Comparison of ENCODE assay signal across 18 cellular contexts in genomic region chr3:100151024-100151707, GRCh38. TPM values are rescaled to one million over a fixed set of nuclear protein-coding genes. Genes with fewer than 3 reads are reported as not detected.
DNase-seq lines count a peak whose midpoint lies in the region; ATAC-seq and TF ChIP-seq lines count a peak whose summit lies in the region.
"Had no signal": no experiment of that assay in that cellular context is flagged by ENCODE, and none has a peak within 500 bp of the region (broad histone marks: within the 10 kb centered on the region; RNA-seq: fewer than 3 reads in every experiment).

No MANE protein-coding gene starts in this region.

- H3K27ac ChIP-seq in trophoblast cell (ENCODE audit: low read depth, low read length) (no peak overlapping the region), vagina (peak overlapping the region; percentile 44), dorsolateral prefrontal cortex (peak overlapping the region in 24 of 59 donors; percentile 7 to 69 (median 40))

- WGBS in trophoblast cell (ENCODE audit: extremely low coverage, insufficient coverage, insufficient read length) = no CpG with 5 or more reads among the region's 8 CpGs

- no peak overlapping the region for H3K4ac ChIP-seq in trophoblast cell (ENCODE audit: low read depth, low read length)

- peaks cover 24 to 38% of the 10 kb centered on the region in 2 donors for H3K36me3 Mint-ChIP-seq in activated T-cell treated with anti-CD3 and anti-CD28 coated beads, Interleukin-2, amount 50 U/mL, for 72 hours (ENCODE audit: insufficient read depth in 2 of 2)

- no peak for TF ChIP-seq CTCF in fibroblast of the aortic adventitia (IDR thresholded peaks at IDR 0.05; ENCODE audit: insufficient read depth, low read length)
- TF ChIP-seq CTCF in vagina (IDR thresholded peaks at IDR 0.05) = no peak
- no peak for TF ChIP-seq CTCF in GM13977 (IDR thresholded peaks at IDR 0.05; ENCODE audit: extremely low read depth, insufficient read depth, missing control alignments)
- TF ChIP-seq CTCF in dorsolateral prefrontal cortex (IDR thresholded peaks at IDR 0.05 in 54 of 56, conservative IDR thresholded peaks at IDR 0.05 in 2 of 56; ENCODE audit: low read depth in 1 of 56, partially characterized antibody in 56 of 56) = no peak

- in situ Hi-C loops in GM13977 (cut with MboI; ENCODE audit: low pct_unique_long_range_greater_than_20kb, low sequenced_read_pairs, unreplicated experiment) = no loop called here

- no peak overlapping the region for H3K9ac ChIP-seq in trophoblast cell (ENCODE audit: low read length)

- no peak overlapping the region for H3K14ac ChIP-seq in trophoblast cell (ENCODE audit: low read length)

- H3K9me3 Mint-ChIP-seq in activated T-cell treated with anti-CD3 and anti-CD28 coated beads, Interleukin-2, amount 50 U/mL, for 72 hours = peaks cover 9 to 10% of the 10 kb centered on the region in 2 donors

- no peaks in the 10 kb centered on the region for H3K79me2 ChIP-seq in trophoblast cell (ENCODE audit: control insufficient read depth, insufficient read depth, low read length, poor library complexity)

- intact Hi-C loops in vagina (cut with DNase I) = loop anchor here (10.0 kb wide), 1 partner anchor 306 kb away; no protein-coding TSS in a partner anchor
- intact Hi-C loops in dorsolateral prefrontal cortex (cut with DNase I) = no loop called here

- no peaks in the 10 kb centered on the region for H3K9me3 ChIP-seq in trophoblast cell (ENCODE audit: insufficient read depth, low read depth, low read length)
- H3K9me3 ChIP-seq in vagina = peaks cover 3% of the 10 kb centered on the region

- TF ChIP-seq POLR2A in vagina (IDR thresholded peaks at IDR 0.05) = no peak

- no peak overlapping the region for H4K91ac ChIP-seq in trophoblast cell (ENCODE audit: low read depth, low read length)

- H3K4me3 Mint-ChIP-seq in activated T-cell treated with anti-CD3 and anti-CD28 coated beads, Interleukin-2, amount 50 U/mL, for 72 hours = no peak overlapping the region
- H3K4me3 Mint-ChIP-seq: CD4-positive, CD25-positive, alpha-beta regulatory T cell; natural killer cell; T-cell had no signal

- H4K12ac ChIP-seq in trophoblast cell (ENCODE audit: low read depth, low read length) = no peak overlapping the region

- H2AFZ ChIP-seq in trophoblast cell (ENCODE audit: insufficient read depth, low read length, poor library complexity) = no peak overlapping the region

- no peak overlapping the region for H2BK5ac ChIP-seq in trophoblast cell (ENCODE audit: low read depth, low read length, poor library complexity)

- no peaks in the 10 kb centered on the region for H3K36me3 ChIP-seq in trophoblast cell (ENCODE audit: control insufficient read depth in 1 of 2, insufficient read depth in 2 of 2, low read length in 2 of 2)
- H3K36me3 ChIP-seq in vagina = no peaks in the 10 kb centered on the region

- H3K4me3 ChIP-seq in fibroblast of the aortic adventitia (ENCODE audit: low read depth, low read length) (no peak overlapping the region), trophoblast cell (ENCODE audit: low read depth, low read length) (no peak overlapping the region), vagina (no peak overlapping the region), dorsolateral prefrontal cortex (no peak overlapping the region)
- H3K4me3 ChIP-seq: left lung had no signal

- no peaks in the 10 kb centered on the region for H3K27me3 Mint-ChIP-seq in activated T-cell treated with anti-CD3 and anti-CD28 coated beads, Interleukin-2, amount 50 U/mL, for 72 hours (ENCODE audit: low read depth)
- H3K27me3 Mint-ChIP-seq: CD4-positive, CD25-positive, alpha-beta regulatory T cell; T-cell had no signal

- H2BK12ac ChIP-seq in trophoblast cell (ENCODE audit: low read length) = no peak overlapping the region

- no peak overlapping the region for H3K18ac ChIP-seq in trophoblast cell (ENCODE audit: low read length)

- H2BK120ac ChIP-seq in trophoblast cell (ENCODE audit: insufficient read depth, low read length, poor library complexity) = no peak overlapping the region

- no peaks in the 10 kb centered on the region for H3K79me1 ChIP-seq in trophoblast cell (ENCODE audit: low read length)

- no peak overlapping the region for H2AK5ac ChIP-seq in trophoblast cell (ENCODE audit: low read length)

- DNase-seq in activated T-cell treated with anti-CD3 and anti-CD28 coated beads, Interleukin-2, amount 50 U/mL, for 72 hours = no peak
- DNase-seq in activated T-cell treated with anti-CD3 and anti-CD28 coated beads, Interleukin-2, amount 50 U/mL, for 48 hours = no peak
- DNase-seq in fibroblast of the aortic adventitia (ENCODE audit: low read depth) = peak; percentile 87
- DNase-seq in trophoblast cell = no peak
- DNase-seq in vagina (ENCODE audit: extremely low spot score in 2 of 2) = no peak
- no peak for DNase-seq in GM13977 (ENCODE audit: low spot score)
- no peak for DNase-seq in GF-D8 (lab: John Stamatoyannopoulos, UW)
- no peak for DNase-seq in dorsolateral prefrontal cortex
- DNase-seq: activated CD4-positive, alpha-beta T cell treated with anti-CD3 and anti-CD28 coated beads for 1 hour; CD4-positive, CD25-positive, alpha-beta regulatory T cell; GOT3; left lung; natural killer cell; NCI-H748 treated with DMSO at 0.1 percent for 48 hours; stimulated activated CD4-positive, alpha-beta T cell treated with anti-CD3 and anti-CD28 coated beads, Interleukin-2, amount 100 ng/mL, for 48 hours; stimulated activated CD8-positive, alpha-beta memory T cell treated with anti-CD3 and anti-CD28 coated beads, Interleukin-4, amount 100 ng/mL, for 48 hours; T-cell had no signal

- peak overlapping the region; percentile 37 for H3K23ac ChIP-seq in trophoblast cell (ENCODE audit: low read length)

- H4K8ac ChIP-seq in trophoblast cell (ENCODE audit: low read depth, low read length) = no peak overlapping the region

- ATAC-seq in activated T-cell treated with anti-CD3 and anti-CD28 coated beads, Interleukin-2, amount 50 U/mL, for 72 hours (replicated peaks in 1 of 2) = no peak
- ATAC-seq: left lung, natural killer cell, T-cell had no signal

- H3K4me2 ChIP-seq in trophoblast cell (ENCODE audit: low read length) = no peak overlapping the region

- peaks cover 5% of the 10 kb centered on the region for H3K4me1 Mint-ChIP-seq in activated T-cell treated with anti-CD3 and anti-CD28 coated beads, Interleukin-2, amount 50 U/mL, for 72 hours (ENCODE audit: low read depth)
- H3K4me1 Mint-ChIP-seq: natural killer cell, T-cell had no signal

- H3K4me1 ChIP-seq in trophoblast cell (ENCODE audit: control insufficient read depth in 1 of 2, insufficient read depth in 2 of 2, low read length in 2 of 2) = no peaks in the 10 kb centered on the region
- peaks cover 12% of the 10 kb centered on the region for H3K4me1 ChIP-seq in vagina
- H3K4me1 ChIP-seq: left lung had no signal

- H3K27ac Mint-ChIP-seq in activated T-cell treated with anti-CD3 and anti-CD28 coated beads, Interleukin-2, amount 50 U/mL, for 72 hours = peak overlapping the region; percentile 5
- H3K27ac Mint-ChIP-seq: CD4-positive, CD25-positive, alpha-beta regulatory T cell; natural killer cell; T-cell had no signal

- H3K27me3 ChIP-seq in trophoblast cell (ENCODE audit: insufficient read depth, low read length) = no peaks in the 10 kb centered on the region
- H3K27me3 ChIP-seq in vagina = no peaks in the 10 kb centered on the region
- no peaks in the 10 kb centered on the region for H3K27me3 ChIP-seq in dorsolateral prefrontal cortex
- H3K27me3 ChIP-seq: left lung had no signal

RNA-seq across cellular contexts. Expression of gene FILIP1L, which starts 36.9 kb away (rescaled TPM):
- under 1 TPM; 0.46 to 0.93 TPM for total RNA-seq in activated T-cell treated with anti-CD3 and anti-CD28 coated beads, Interleukin-2, amount 50 U/mL, for 72 hours
- total RNA-seq in fibroblast of the aortic adventitia (ENCODE audit: low replicate concordance) (15.2 and 34.3 TPM in 2 replicates), vagina (41.5 TPM), dorsolateral prefrontal cortex (10 to 100 TPM in 105 of 120 experiments, 1 to 10 TPM in 15; 4.6 to 32.0 (median 16.9) TPM)
- 30.8 and 31.7 TPM in 2 replicates for polyA plus RNA-seq in trophoblast cell (2013)
- total RNA-seq: HT1080 had no signal
